28 cellular contexts compared by ENCODE assay signal in genomic region chr17:66491665-66492064, GRCh38.
A peak's percentile ranks its signal among the peaks of the same experiment; 100 is the strongest.
DNase-seq lines count a peak whose midpoint lies in the region; ATAC-seq and TF ChIP-seq lines count a peak whose summit lies in the region.
"Had no signal": no experiment of that assay in that cellular context is flagged by ENCODE, and none has a peak within 500 bp of the region (broad histone marks: within the 10 kb centered on the region; RNA-seq: fewer than 3 reads in every experiment).

No MANE protein-coding gene starts in this region.

- H4K20me1 ChIP-seq in SU-DHL-6 (ENCODE audit: low read depth, low read length), result no peaks in the 10 kb centered on the region
- H4K20me1 ChIP-seq: BLaER1 had no signal

- no peak for ATAC-seq in activated naive CD8-positive, alpha-beta T cell treated with anti-CD3 and anti-CD28 coated beads, Interleukin-2, amount 50 U/mL, for 24 hours
- no peak for ATAC-seq in stimulated activated naive CD8-positive, alpha-beta T cell treated with anti-CD3 and anti-CD28 coated beads, Interleukin-15, amount 100 ng/mL, for 72 hours
- ATAC-seq in HG03571 (IDR thresholded peaks at IDR 0.05; ENCODE audit: unreplicated experiment) (no peak), HG02623 (IDR thresholded peaks at IDR 0.05; ENCODE audit: unreplicated experiment) (no peak)
- ATAC-seq: activated T-cell treated with anti-CD3 and anti-CD28 coated beads, Interleukin-2, amount 50 U/mL, for 4 hours; esophagus mucosa; foreskin keratinocyte; pancreas had no signal

- no peak overlapping the region for H3K4me3 ChIP-seq in SU-DHL-6 (ENCODE audit: insufficient read depth, low read length, poor library complexity, severe bottlenecking)
- H3K4me3 ChIP-seq: BLaER1, HAP-1, pancreas had no signal

- peaks cover 85% of the 10 kb centered on the region for H3K4me1 Mint-ChIP-seq in activated naive CD4-positive, alpha-beta T cell treated with anti-CD3 and anti-CD28 coated beads, Interleukin-2, amount 50 U/mL, for 24 hours
- H3K4me1 Mint-ChIP-seq in activated naive CD8-positive, alpha-beta T cell treated with anti-CD3 and anti-CD28 coated beads, Interleukin-2, amount 50 U/mL, for 24 hours, result peaks cover 81% of the 10 kb centered on the region
- peaks cover 75% of the 10 kb centered on the region for H3K4me1 Mint-ChIP-seq in stimulated activated naive CD8-positive, alpha-beta T cell treated with anti-CD3 and anti-CD28 coated beads, Interleukin-15, amount 100 ng/mL, for 72 hours

- no peaks in the 10 kb centered on the region for H3K27me3 ChIP-seq in SU-DHL-6 (ENCODE audit: low read length)
- H3K27me3 ChIP-seq: BLaER1, foreskin keratinocyte, pancreas had no signal

- no peak overlapping the region for H2AFZ ChIP-seq in SU-DHL-6 (ENCODE audit: low read depth, low read length, severe bottlenecking)

- TF ChIP-seq CTCF in SU-DHL-6 (IDR thresholded peaks at IDR 0.05; ENCODE audit: insufficient read depth, low read length, poor library complexity, severe bottlenecking) (no peak), GM13977 (IDR thresholded peaks at IDR 0.05; ENCODE audit: extremely low read depth, insufficient read depth, missing control alignments) (no peak)

- no peaks in the 10 kb centered on the region; the same call in 1 of the 2 replicates for H3K36me3 ChIP-seq in SU-DHL-6 (ENCODE audit: low read length)
- H3K36me3 ChIP-seq: BLaER1, HAP-1, pancreas had no signal

- no peaks in the 10 kb centered on the region for H3F3A ChIP-seq in SU-DHL-6 (ENCODE audit: insufficient read depth)

- no peaks in the 10 kb centered on the region for H3K27me3 Mint-ChIP-seq in activated naive CD4-positive, alpha-beta T cell treated with anti-CD3 and anti-CD28 coated beads, Interleukin-2, amount 50 U/mL, for 24 hours
- H3K27me3 Mint-ChIP-seq in activated naive CD8-positive, alpha-beta T cell treated with anti-CD3 and anti-CD28 coated beads, Interleukin-2, amount 50 U/mL, for 24 hours, result no peaks in the 10 kb centered on the region
- no peaks in the 10 kb centered on the region for H3K27me3 Mint-ChIP-seq in stimulated activated naive CD8-positive, alpha-beta T cell treated with anti-CD3 and anti-CD28 coated beads, Interleukin-15, amount 100 ng/mL, for 72 hours

- H3K9me3 Mint-ChIP-seq in activated naive CD4-positive, alpha-beta T cell treated with anti-CD3 and anti-CD28 coated beads, Interleukin-2, amount 50 U/mL, for 24 hours, result peaks cover 5% of the 10 kb centered on the region
- H3K9me3 Mint-ChIP-seq in activated naive CD8-positive, alpha-beta T cell treated with anti-CD3 and anti-CD28 coated beads, Interleukin-2, amount 50 U/mL, for 24 hours, result no peaks in the 10 kb centered on the region
- H3K9me3 Mint-ChIP-seq in stimulated activated naive CD8-positive, alpha-beta T cell treated with anti-CD3 and anti-CD28 coated beads, Interleukin-15, amount 100 ng/mL, for 72 hours, result no peaks in the 10 kb centered on the region
- H3K9me3 Mint-ChIP-seq: activated naive CD4-positive, alpha-beta T cell treated with anti-CD3 and anti-CD28 coated beads for 36 hours; activated T-cell treated with anti-CD3 and anti-CD28 coated beads, Interleukin-2, amount 50 U/mL, for 4 hours; endodermal cell; neural crest cell had no signal

- DNase-seq in activated naive CD4-positive, alpha-beta T cell treated with anti-CD3 and anti-CD28 coated beads, Interleukin-2, amount 50 U/mL, for 16 hours, result no peak
- DNase-seq in activated naive CD8-positive, alpha-beta T cell treated with anti-CD3 and anti-CD28 coated beads, Interleukin-2, amount 50 U/mL, for 24 hours, result no peak
- no peak for DNase-seq in stimulated activated naive CD8-positive, alpha-beta T cell treated with anti-CD3 and anti-CD28 coated beads, Interleukin-15, amount 100 ng/mL, for 72 hours
- DNase-seq in GM13977 (ENCODE audit: low spot score), result no peak
- DNase-seq: activated T-cell treated with anti-CD3 and anti-CD28 coated beads, Interleukin-2, amount 50 U/mL, for 4 hours; Calu3; caudate nucleus; cortex of kidney; endodermal cell; foreskin keratinocyte; mammary epithelial cell; NCI-H146; NCI-H446 treated with DMSO at 0.1 percent for 48 hours; NCI-H82; pancreas; retina; small intestine; trophoblast cell had no signal

- peaks cover 76% of the 10 kb centered on the region for H3K79me2 ChIP-seq in SU-DHL-6 (ENCODE audit: insufficient read depth, low read length)

- H3K36me3 Mint-ChIP-seq in activated naive CD4-positive, alpha-beta T cell treated with anti-CD3 and anti-CD28 coated beads, Interleukin-2, amount 50 U/mL, for 24 hours, result peaks cover 12% of the 10 kb centered on the region
- H3K36me3 Mint-ChIP-seq in activated naive CD8-positive, alpha-beta T cell treated with anti-CD3 and anti-CD28 coated beads, Interleukin-2, amount 50 U/mL, for 24 hours (ENCODE audit: low read depth), result peaks cover 27% of the 10 kb centered on the region

- H3K9ac ChIP-seq in SU-DHL-6 (ENCODE audit: low read length), result no peak overlapping the region
- H3K9ac ChIP-seq: BLaER1 had no signal

- H3K4me2 ChIP-seq in SU-DHL-6 (ENCODE audit: low read depth, low read length, poor library complexity, severe bottlenecking), result no peak overlapping the region
- H3K4me2 ChIP-seq: BLaER1 had no signal

- no peak overlapping the region for H3K4me3 Mint-ChIP-seq in activated naive CD4-positive, alpha-beta T cell treated with anti-CD3 and anti-CD28 coated beads, Interleukin-2, amount 50 U/mL, for 24 hours
- no peak overlapping the region for H3K4me3 Mint-ChIP-seq in activated naive CD8-positive, alpha-beta T cell treated with anti-CD3 and anti-CD28 coated beads, Interleukin-2, amount 50 U/mL, for 24 hours
- H3K4me3 Mint-ChIP-seq in stimulated activated naive CD8-positive, alpha-beta T cell treated with anti-CD3 and anti-CD28 coated beads, Interleukin-15, amount 100 ng/mL, for 72 hours, result peak overlapping the region; percentile 18 to 33
- H3K4me3 Mint-ChIP-seq: activated naive CD4-positive, alpha-beta T cell treated with anti-CD3 and anti-CD28 coated beads for 36 hours; activated T-cell treated with anti-CD3 and anti-CD28 coated beads, Interleukin-2, amount 50 U/mL, for 4 hours; endodermal cell; neural crest cell had no signal

- H3K9me3 ChIP-seq in SU-DHL-6 (ENCODE audit: insufficient read depth, low read length), result no peaks in the 10 kb centered on the region
- H3K9me3 ChIP-seq: BLaER1, HAP-1, pancreas had no signal

- no peaks in the 10 kb centered on the region for H3K9me2 ChIP-seq in SU-DHL-6 (replicated peaks; ENCODE audit: insufficient read depth, low read length)

- in situ Hi-C loops in GM13977 (cut with MboI; ENCODE audit: low pct_unique_long_range_greater_than_20kb, low sequenced_read_pairs, unreplicated experiment), result no loop called here

- H3K27ac ChIP-seq in SU-DHL-6 (ENCODE audit: low read depth, low read length), result peak overlapping the region; percentile 33
- H3K27ac ChIP-seq: BLaER1, foreskin keratinocyte, pancreas, RWPE1 had no signal

- peak overlapping the region; percentile 89 for H3K27ac Mint-ChIP-seq in activated naive CD4-positive, alpha-beta T cell treated with anti-CD3 and anti-CD28 coated beads, Interleukin-2, amount 50 U/mL, for 24 hours
- H3K27ac Mint-ChIP-seq in activated naive CD8-positive, alpha-beta T cell treated with anti-CD3 and anti-CD28 coated beads, Interleukin-2, amount 50 U/mL, for 24 hours, result peak overlapping the region; percentile 50
- H3K27ac Mint-ChIP-seq in stimulated activated naive CD8-positive, alpha-beta T cell treated with anti-CD3 and anti-CD28 coated beads, Interleukin-15, amount 100 ng/mL, for 72 hours, result peak overlapping the region in 1 of 2 donors; percentile 43
- H3K27ac Mint-ChIP-seq: endodermal cell had no signal

Comparison
In these comparisons a context has a peak if more than half of its experiments do, and no peak if none do; other contexts are left out.
1. H3K4me3 Mint-ChIP-seq: peak in stimulated activated naive CD8-positive, alpha-beta T cell treated with anti-CD3 and anti-CD28 coated beads, Interleukin-15, amount 100 ng/mL, for 72 hours (2 of 2); none in activated naive CD4-positive, alpha-beta T cell treated with anti-CD3 and anti-CD28 coated beads, Interleukin-2, amount 50 U/mL, for 24 hours (single experiment) and activated naive CD8-positive, alpha-beta T cell treated with anti-CD3 and anti-CD28 coated beads, Interleukin-2, amount 50 U/mL, for 24 hours (single experiment).